ENCODE assay signal across 19 cellular contexts in the genomic region with DNA sequence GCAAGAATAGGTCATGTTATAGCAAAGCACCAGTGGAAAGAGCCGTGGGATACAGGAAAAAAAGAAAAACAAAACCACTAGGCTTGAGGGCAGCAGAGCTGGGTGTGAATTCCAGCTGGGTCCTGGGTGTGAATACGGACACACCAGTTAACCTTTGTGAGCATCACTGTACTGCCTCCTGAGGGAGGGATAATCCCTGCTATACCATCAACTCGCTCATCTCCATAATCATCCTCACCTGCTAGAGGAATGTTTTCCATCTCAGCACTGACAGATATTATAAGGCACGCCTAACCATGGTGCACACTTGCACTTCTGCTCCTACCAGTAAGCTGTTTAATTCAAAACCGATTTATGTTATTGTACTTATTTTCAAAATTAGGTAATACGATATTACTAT.
DNase-seq lines count a peak whose midpoint lies in the region; ATAC-seq and TF ChIP-seq lines count a peak whose summit lies in the region.
"Had no signal": no experiment of that assay in that cellular context is flagged by ENCODE, and none has a peak within 500 bp of the region (broad histone marks: within the 10 kb centered on the region; RNA-seq: fewer than 3 reads in every experiment).

No MANE protein-coding gene starts in this region.

- peak overlapping the region; percentile 76 for H3K27ac Mint-ChIP-seq in activated CD4-positive, alpha-beta T cell treated with anti-CD3 and anti-CD28 coated beads, Interleukin-2, amount 10 ng/mL, durations not matched to agents 7 days and 5 days
- no peak overlapping the region for H3K27ac Mint-ChIP-seq in activated CD4-positive, alpha-beta T cell treated with anti-CD3 and anti-CD28 coated beads for 36 hours
- peak overlapping the region; percentile 49 for H3K27ac Mint-ChIP-seq in activated CD8-positive, alpha-beta T cell treated with anti-CD3 and anti-CD28 coated beads for 36 hours
- peak overlapping the region; percentile 90 to 99 (median 97) for H3K27ac Mint-ChIP-seq in immature natural killer cell
- peak overlapping the region; percentile 14 for H3K27ac Mint-ChIP-seq in stimulated activated naive B cell treated with anti-CD40 and anti-IgM and Interleukin-4, amounts not matched to agents 10 μg/mL and 1 μg/mL and 100 μg/mL, for 72 hours
- H3K27ac Mint-ChIP-seq: dendritic cell treated with granulocyte-macrophage colony-stimulating factor and Interleukin-4, amounts not matched to agents 40 ng/mL and 50 ng/mL, for 4 days had no signal

- DNase-seq in activated CD4-positive, alpha-beta T cell treated with anti-CD3 and anti-CD28 coated beads, Interleukin-2, amount 10 ng/mL, durations not matched to agents 7 days and 5 days = no peak
- DNase-seq in activated CD4-positive, alpha-beta T cell treated with anti-CD3 and anti-CD28 coated beads for 36 hours = no peak
- DNase-seq in activated CD8-positive, alpha-beta T cell treated with anti-CD3 and anti-CD28 coated beads for 36 hours = no peak
- no peak for DNase-seq in immature natural killer cell
- no peak for DNase-seq in stimulated activated naive B cell treated with anti-CD40 and anti-IgM and Interleukin-4, amounts not matched to agents 10 μg/mL and 1 μg/mL and 100 μg/mL, for 72 hours
- DNase-seq: activated CD4-positive, alpha-beta T cell treated with anti-CD3 and anti-CD28 coated beads, Interleukin-2, amount 50 U/mL, for 4 hours; activated gamma-delta T cell treated with Interleukin-2 at 50 U/mL for 16 hours; activated T-cell treated with anti-CD3 and anti-CD28 coated beads for 4 hours; DMS53; GDM1; mucosa of descending colon; NCI-H187 treated with DMSO at 0.1 percent for 48 hours; NCI-H526; stimulated activated CD8-positive, alpha-beta memory T cell treated with anti-CD3 and anti-CD28 coated beads, Interleukin-4, amount 100 ng/mL, for 48 hours; upper lobe of right lung had no signal

- intact Hi-C loops in activated CD4-positive, alpha-beta T cell treated with anti-CD3 and anti-CD28 coated beads for 36 hours (cut with DNase I, micrococcal nuclease) = loop anchor here (2.0 to 5.0 kb wide), 3 partner anchors 23 to 183 kb away; partner anchors contain the start of gene PTPN12 (in 1 of the 2)
- intact Hi-C loops in activated CD8-positive, alpha-beta T cell treated with anti-CD3 and anti-CD28 coated beads for 36 hours (cut with micrococcal nuclease) = loop anchor here (10.0 kb wide), 1 partner anchor 111 kb away; no protein-coding TSS in a partner anchor

- no peak for ATAC-seq in activated CD4-positive, alpha-beta T cell treated with anti-CD3 and anti-CD28 coated beads for 36 hours
- ATAC-seq in activated CD8-positive, alpha-beta T cell treated with anti-CD3 and anti-CD28 coated beads for 36 hours = no peak
- ATAC-seq in stimulated activated naive B cell treated with anti-CD40 and anti-IgM and Interleukin-4, amounts not matched to agents 10 μg/mL and 1 μg/mL and 100 μg/mL, for 72 hours (replicated peaks) = no peak
- ATAC-seq in HG02759 (IDR thresholded peaks at IDR 0.05; ENCODE audit: unreplicated experiment) (no peak), GM21619 (IDR thresholded peaks at IDR 0.05; ENCODE audit: unreplicated experiment) (no peak), HG02938 (IDR thresholded peaks at IDR 0.05; ENCODE audit: unreplicated experiment) (no peak)
- ATAC-seq: mucosa of descending colon, upper lobe of right lung had no signal

- POLR2A ChIA-PET in activated CD4-positive, alpha-beta T cell treated with anti-CD3 and anti-CD28 coated beads, Interleukin-2, amount 10 ng/mL, durations not matched to agents 7 days and 5 days (lab: Charles Lee) = no interaction called here
- POLR2A ChIA-PET in activated CD4-positive, alpha-beta T cell treated with anti-CD3 and anti-CD28 coated beads for 36 hours (lab: Charles Lee) = no interaction called here
- POLR2A ChIA-PET in activated CD8-positive, alpha-beta T cell treated with anti-CD3 and anti-CD28 coated beads for 36 hours (lab: Charles Lee) = no interaction called here

- no peaks in the 10 kb centered on the region for H3K9me3 Mint-ChIP-seq in activated CD4-positive, alpha-beta T cell treated with anti-CD3 and anti-CD28 coated beads, Interleukin-2, amount 10 ng/mL, durations not matched to agents 7 days and 5 days
- no peaks in the 10 kb centered on the region for H3K9me3 Mint-ChIP-seq in activated CD4-positive, alpha-beta T cell treated with anti-CD3 and anti-CD28 coated beads for 36 hours (ENCODE audit: low read depth)
- H3K9me3 Mint-ChIP-seq in activated CD8-positive, alpha-beta T cell treated with anti-CD3 and anti-CD28 coated beads for 36 hours = no peaks in the 10 kb centered on the region
- no peaks in the 10 kb centered on the region for H3K9me3 Mint-ChIP-seq in immature natural killer cell
- H3K9me3 Mint-ChIP-seq in stimulated activated naive B cell treated with anti-CD40 and anti-IgM and Interleukin-4, amounts not matched to agents 10 μg/mL and 1 μg/mL and 100 μg/mL, for 72 hours = no peaks in the 10 kb centered on the region
- H3K9me3 Mint-ChIP-seq: dendritic cell treated with granulocyte-macrophage colony-stimulating factor and Interleukin-4, amounts not matched to agents 40 ng/mL and 50 ng/mL, for 4 days had no signal

- TF ChIP-seq CTCF in activated CD8-positive, alpha-beta T cell treated with anti-CD3 and anti-CD28 coated beads for 36 hours (IDR thresholded peaks at IDR 0.05) = no peak

- CTCF ChIA-PET in activated CD4-positive, alpha-beta T cell treated with anti-CD3 and anti-CD28 coated beads, Interleukin-2, amount 10 ng/mL, durations not matched to agents 7 days and 5 days (lab: Charles Lee) = interaction anchor here (0.6 to 0.8 kb wide), 2 partner anchors 19 to 344 kb away, joined by 3 to 4 read pairs; no protein-coding TSS in a partner anchor
- CTCF ChIA-PET in activated CD4-positive, alpha-beta T cell treated with anti-CD3 and anti-CD28 coated beads for 36 hours (lab: Charles Lee) = no interaction called here
- CTCF ChIA-PET in activated CD8-positive, alpha-beta T cell treated with anti-CD3 and anti-CD28 coated beads for 36 hours (lab: Charles Lee) = interaction anchor here (1.4 to 2.6 kb wide), 2 partner anchors 22 to 26 kb away, joined by 3 to 9 read pairs; no protein-coding TSS in a partner anchor

- peaks cover 7% of the 10 kb centered on the region for H3K27me3 Mint-ChIP-seq in activated CD4-positive, alpha-beta T cell treated with anti-CD3 and anti-CD28 coated beads, Interleukin-2, amount 10 ng/mL, durations not matched to agents 7 days and 5 days
- no peaks in the 10 kb centered on the region for H3K27me3 Mint-ChIP-seq in activated CD4-positive, alpha-beta T cell treated with anti-CD3 and anti-CD28 coated beads for 36 hours
- no peaks in the 10 kb centered on the region for H3K27me3 Mint-ChIP-seq in activated CD8-positive, alpha-beta T cell treated with anti-CD3 and anti-CD28 coated beads for 36 hours
- peaks cover 4 to 15% (median 10%) of the 10 kb centered on the region in 3 donors for H3K27me3 Mint-ChIP-seq in immature natural killer cell (ENCODE audit: low read depth in 3 of 3)
- no peaks in the 10 kb centered on the region for H3K27me3 Mint-ChIP-seq in stimulated activated naive B cell treated with anti-CD40 and anti-IgM and Interleukin-4, amounts not matched to agents 10 μg/mL and 1 μg/mL and 100 μg/mL, for 72 hours
- H3K27me3 Mint-ChIP-seq: dendritic cell treated with granulocyte-macrophage colony-stimulating factor and Interleukin-4, amounts not matched to agents 40 ng/mL and 50 ng/mL, for 4 days had no signal

- H3K4me1 Mint-ChIP-seq in activated CD4-positive, alpha-beta T cell treated with anti-CD3 and anti-CD28 coated beads, Interleukin-2, amount 10 ng/mL, durations not matched to agents 7 days and 5 days = peaks cover 68% of the 10 kb centered on the region
- peaks cover 48% of the 10 kb centered on the region for H3K4me1 Mint-ChIP-seq in activated CD4-positive, alpha-beta T cell treated with anti-CD3 and anti-CD28 coated beads for 36 hours
- peaks cover 50% of the 10 kb centered on the region for H3K4me1 Mint-ChIP-seq in activated CD8-positive, alpha-beta T cell treated with anti-CD3 and anti-CD28 coated beads for 36 hours (ENCODE audit: low read depth)
- H3K4me1 Mint-ChIP-seq in immature natural killer cell = peaks cover 82% of the 10 kb centered on the region in 2 donors
- peaks cover 17 to 49% of the 10 kb centered on the region in 2 donors for H3K4me1 Mint-ChIP-seq in stimulated activated naive B cell treated with anti-CD40 and anti-IgM and Interleukin-4, amounts not matched to agents 10 μg/mL and 1 μg/mL and 100 μg/mL, for 72 hours

- peaks cover 32% of the 10 kb centered on the region for H3K36me3 Mint-ChIP-seq in activated CD4-positive, alpha-beta T cell treated with anti-CD3 and anti-CD28 coated beads, Interleukin-2, amount 10 ng/mL, durations not matched to agents 7 days and 5 days (ENCODE audit: low read depth)
- no peaks in the 10 kb centered on the region for H3K36me3 Mint-ChIP-seq in activated CD4-positive, alpha-beta T cell treated with anti-CD3 and anti-CD28 coated beads for 36 hours (ENCODE audit: low read depth)
- no peaks in the 10 kb centered on the region for H3K36me3 Mint-ChIP-seq in activated CD8-positive, alpha-beta T cell treated with anti-CD3 and anti-CD28 coated beads for 36 hours (ENCODE audit: low read depth)
- peaks cover 43 to 56% (median 51%) of the 10 kb centered on the region in 3 donors for H3K36me3 Mint-ChIP-seq in immature natural killer cell
- H3K36me3 Mint-ChIP-seq in stimulated activated naive B cell treated with anti-CD40 and anti-IgM and Interleukin-4, amounts not matched to agents 10 μg/mL and 1 μg/mL and 100 μg/mL, for 72 hours = peaks cover 14 to 21% of the 10 kb centered on the region in 2 donors

- H3K4me3 Mint-ChIP-seq in activated CD4-positive, alpha-beta T cell treated with anti-CD3 and anti-CD28 coated beads, Interleukin-2, amount 10 ng/mL, durations not matched to agents 7 days and 5 days = no peak overlapping the region
- no peak overlapping the region for H3K4me3 Mint-ChIP-seq in activated CD4-positive, alpha-beta T cell treated with anti-CD3 and anti-CD28 coated beads for 36 hours
- no peak overlapping the region for H3K4me3 Mint-ChIP-seq in activated CD8-positive, alpha-beta T cell treated with anti-CD3 and anti-CD28 coated beads for 36 hours
- H3K4me3 Mint-ChIP-seq in immature natural killer cell = peak overlapping the region; percentile 74 to 85 (median 80)
- peak overlapping the region in 1 of 2 donors; percentile 12 for H3K4me3 Mint-ChIP-seq in stimulated activated naive B cell treated with anti-CD40 and anti-IgM and Interleukin-4, amounts not matched to agents 10 μg/mL and 1 μg/mL and 100 μg/mL, for 72 hours
- H3K4me3 Mint-ChIP-seq: dendritic cell treated with granulocyte-macrophage colony-stimulating factor and Interleukin-4, amounts not matched to agents 40 ng/mL and 50 ng/mL, for 4 days had no signal

Comparison
In these comparisons a context has a peak if more than half of its experiments do, and no peak if none do; other contexts are left out.
1. H3K4me3 Mint-ChIP-seq: peak in immature natural killer cell (5 of 5); none in activated CD4-positive, alpha-beta T cell treated with anti-CD3 and anti-CD28 coated beads, Interleukin-2, amount 10 ng/mL, durations not matched to agents 7 days and 5 days (single experiment), activated CD4-positive, alpha-beta T cell treated with anti-CD3 and anti-CD28 coated beads for 36 hours (single experiment) and activated CD8-positive, alpha-beta T cell treated with anti-CD3 and anti-CD28 coated beads for 36 hours (single experiment).